Comparison of ENCODE assay signal across 16 cellular contexts in genomic region chr7:45979275-45980180, GRCh38. TPM values are rescaled to one million over a fixed set of nuclear protein-coding genes. Genes with fewer than 3 reads are reported as not detected.
DNase-seq lines count a peak whose midpoint lies in the region; ATAC-seq and TF ChIP-seq lines count a peak whose summit lies in the region.
"Had no signal": no experiment of that assay in that cellular context is flagged by ENCODE, and none has a peak within 500 bp of the region (broad histone marks: within the 10 kb centered on the region; RNA-seq: fewer than 3 reads in every experiment).

No MANE protein-coding gene starts in this region.

- peak overlapping the region; percentile 97 for H3K27ac Mint-ChIP-seq in type B pancreatic cell
- H3K27ac Mint-ChIP-seq: activated naive CD8-positive, alpha-beta T cell; CD4-positive, alpha-beta memory T cell had no signal

- peak overlapping the region; percentile 64 for H3K9ac ChIP-seq in adipocyte (ENCODE audit: low read length)

- H3K4me1 ChIP-seq in adipocyte (ENCODE audit: control insufficient read depth, insufficient read depth, low read length) = peaks cover 53% of the 10 kb centered on the region
- peaks cover 14% of the 10 kb centered on the region for H3K4me1 ChIP-seq in foreskin keratinocyte

- DNase-seq in DMS53 (lab: John Stamatoyannopoulos, UW) (peak; percentile 42), DMS53 treated with DMSO at 0.1 percent for 48 hours (lab: John Stamatoyannopoulos, UW; ENCODE audit: unreplicated experiment) (no peak), adipocyte (ENCODE audit: low read depth) (no peak), foreskin keratinocyte (no peak), type B pancreatic cell (ENCODE audit: extremely low spot score, unreplicated experiment) (no peak), EL (no peak)
- DNase-seq: activated CD4-positive, alpha-beta T cell treated with anti-CD3 and anti-CD28 coated beads for 1 hour; CD4-positive, alpha-beta memory T cell; NCI-H2081; NCI-H526 treated with DMSO at 0.1 percent for 48 hours; pancreas; stomach had no signal

- ATAC-seq in foreskin keratinocyte = no peak
- no peak for ATAC-seq in HG03342 (IDR thresholded peaks at IDR 0.05; ENCODE audit: unreplicated experiment)
- ATAC-seq in GM21360 (IDR thresholded peaks at IDR 0.05; ENCODE audit: unreplicated experiment) = no peak

- H3K4me1 Mint-ChIP-seq in type B pancreatic cell (ENCODE audit: unreplicated experiment) = peaks cover 22% of the 10 kb centered on the region
- H3K4me1 Mint-ChIP-seq: CD4-positive, alpha-beta memory T cell had no signal

- peaks cover 4% of the 10 kb centered on the region for H3K9me3 ChIP-seq in adipocyte (ENCODE audit: control insufficient read depth, low read length)
- H3K9me3 ChIP-seq: pancreas had no signal

- no peak overlapping the region for H3K4me3 ChIP-seq in adipocyte (ENCODE audit: low read length)
- H3K4me3 ChIP-seq: pancreas, stomach had no signal

- no peaks in the 10 kb centered on the region for H3K27me3 ChIP-seq in adipocyte (replicated peaks; ENCODE audit: control insufficient read depth, insufficient read depth, low read length)
- no peaks in the 10 kb centered on the region for H3K27me3 ChIP-seq in foreskin keratinocyte
- H3K27me3 ChIP-seq: pancreas, stomach had no signal

- peaks cover 8% of the 10 kb centered on the region for H3K36me3 Mint-ChIP-seq in type B pancreatic cell

- peaks cover 8% of the 10 kb centered on the region for H3K9me3 Mint-ChIP-seq in type B pancreatic cell

- no peaks in the 10 kb centered on the region for H3K27me3 Mint-ChIP-seq in type B pancreatic cell
- H3K27me3 Mint-ChIP-seq: activated naive CD8-positive, alpha-beta T cell; CD4-positive, alpha-beta memory T cell had no signal

- H3K27ac ChIP-seq in foreskin keratinocyte = peak overlapping the region; percentile 95

- TF ChIP-seq CTCF in foreskin keratinocyte (conservative IDR thresholded peaks at IDR 0.05) = no peak
- no peak for TF ChIP-seq CTCF in type B pancreatic cell (conservative IDR thresholded peaks at IDR 0.05)

- H3K36me3 ChIP-seq in adipocyte (ENCODE audit: control insufficient read depth, insufficient read depth, low read length, severe bottlenecking) = no peaks in the 10 kb centered on the region
- H3K36me3 ChIP-seq: pancreas, stomach had no signal

- no peak overlapping the region for H3K4me3 Mint-ChIP-seq in type B pancreatic cell
- H3K4me3 Mint-ChIP-seq: activated naive CD8-positive, alpha-beta T cell; CD4-positive, alpha-beta memory T cell had no signal

RNA-seq across cellular contexts. Expression of gene IGFBP3, which starts 58.5 kb away (rescaled TPM):
- 0.58 and 0.63 TPM in 2 replicates for total RNA-seq in foreskin keratinocyte
- 0.58 and 0.64 TPM in 2 replicates for polyA plus RNA-seq in foreskin keratinocyte
- total RNA-seq in type B pancreatic cell (ENCODE audit: low replicate concordance) = 336 and 1,244 TPM in 2 replicates
- total RNA-seq: HT1080 had no signal

Comparison
In these comparisons a context has a peak if more than half of its experiments do, and no peak if none do; other contexts are left out.
1. RNA of gene IGFBP3, which starts 58.5 kb away (total RNA-seq): 336 to 1,244 TPM in type B pancreatic cell; 0.58 to 0.63 TPM in foreskin keratinocyte; every median in the first group is over 100 times any median in the second.